ENCODE assay signal across 1 cellular context in the genomic region with DNA sequence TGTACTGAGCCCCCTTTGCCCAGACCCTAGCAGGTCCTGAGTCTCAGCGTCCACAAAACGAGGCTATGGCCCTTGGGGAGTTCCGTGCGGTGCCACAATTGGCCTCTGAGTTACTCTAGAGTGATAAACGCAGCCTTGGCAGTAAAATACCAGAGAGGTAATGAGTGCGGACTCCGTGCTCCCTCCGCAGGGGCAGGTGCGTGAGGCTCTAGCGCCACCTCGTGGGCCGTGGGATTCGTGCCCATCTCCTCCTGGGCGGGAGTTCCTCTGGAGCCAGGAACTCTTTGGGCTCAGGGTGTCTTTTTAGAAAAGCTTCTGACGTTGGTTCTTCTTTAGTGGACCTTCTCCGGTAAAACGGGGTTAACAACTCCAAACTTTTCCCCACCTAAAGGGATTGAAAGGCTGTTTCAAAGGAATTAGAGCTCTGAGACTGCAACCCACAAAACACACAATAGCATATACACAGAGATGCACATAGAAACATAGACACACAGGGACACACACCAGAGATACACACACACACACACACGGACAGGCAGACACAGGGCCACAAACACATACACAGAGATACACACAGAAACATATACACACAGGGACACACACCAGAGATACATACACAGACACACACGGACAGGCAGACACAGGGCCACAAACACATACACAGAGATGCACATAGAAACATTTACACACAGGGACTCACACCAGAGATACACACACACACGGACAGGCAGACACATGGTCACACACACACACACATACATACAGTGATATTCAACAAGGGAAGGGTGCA.
TF ChIP-seq lines count a peak whose summit lies in the region.

No MANE protein-coding gene starts in this region.

TF ChIP-seq in GM23338, 12 proteins besides CTCF, POLR2A, EP300 and RAD21 (continued from another document):
- TF ChIP-seq, protein P1, sequence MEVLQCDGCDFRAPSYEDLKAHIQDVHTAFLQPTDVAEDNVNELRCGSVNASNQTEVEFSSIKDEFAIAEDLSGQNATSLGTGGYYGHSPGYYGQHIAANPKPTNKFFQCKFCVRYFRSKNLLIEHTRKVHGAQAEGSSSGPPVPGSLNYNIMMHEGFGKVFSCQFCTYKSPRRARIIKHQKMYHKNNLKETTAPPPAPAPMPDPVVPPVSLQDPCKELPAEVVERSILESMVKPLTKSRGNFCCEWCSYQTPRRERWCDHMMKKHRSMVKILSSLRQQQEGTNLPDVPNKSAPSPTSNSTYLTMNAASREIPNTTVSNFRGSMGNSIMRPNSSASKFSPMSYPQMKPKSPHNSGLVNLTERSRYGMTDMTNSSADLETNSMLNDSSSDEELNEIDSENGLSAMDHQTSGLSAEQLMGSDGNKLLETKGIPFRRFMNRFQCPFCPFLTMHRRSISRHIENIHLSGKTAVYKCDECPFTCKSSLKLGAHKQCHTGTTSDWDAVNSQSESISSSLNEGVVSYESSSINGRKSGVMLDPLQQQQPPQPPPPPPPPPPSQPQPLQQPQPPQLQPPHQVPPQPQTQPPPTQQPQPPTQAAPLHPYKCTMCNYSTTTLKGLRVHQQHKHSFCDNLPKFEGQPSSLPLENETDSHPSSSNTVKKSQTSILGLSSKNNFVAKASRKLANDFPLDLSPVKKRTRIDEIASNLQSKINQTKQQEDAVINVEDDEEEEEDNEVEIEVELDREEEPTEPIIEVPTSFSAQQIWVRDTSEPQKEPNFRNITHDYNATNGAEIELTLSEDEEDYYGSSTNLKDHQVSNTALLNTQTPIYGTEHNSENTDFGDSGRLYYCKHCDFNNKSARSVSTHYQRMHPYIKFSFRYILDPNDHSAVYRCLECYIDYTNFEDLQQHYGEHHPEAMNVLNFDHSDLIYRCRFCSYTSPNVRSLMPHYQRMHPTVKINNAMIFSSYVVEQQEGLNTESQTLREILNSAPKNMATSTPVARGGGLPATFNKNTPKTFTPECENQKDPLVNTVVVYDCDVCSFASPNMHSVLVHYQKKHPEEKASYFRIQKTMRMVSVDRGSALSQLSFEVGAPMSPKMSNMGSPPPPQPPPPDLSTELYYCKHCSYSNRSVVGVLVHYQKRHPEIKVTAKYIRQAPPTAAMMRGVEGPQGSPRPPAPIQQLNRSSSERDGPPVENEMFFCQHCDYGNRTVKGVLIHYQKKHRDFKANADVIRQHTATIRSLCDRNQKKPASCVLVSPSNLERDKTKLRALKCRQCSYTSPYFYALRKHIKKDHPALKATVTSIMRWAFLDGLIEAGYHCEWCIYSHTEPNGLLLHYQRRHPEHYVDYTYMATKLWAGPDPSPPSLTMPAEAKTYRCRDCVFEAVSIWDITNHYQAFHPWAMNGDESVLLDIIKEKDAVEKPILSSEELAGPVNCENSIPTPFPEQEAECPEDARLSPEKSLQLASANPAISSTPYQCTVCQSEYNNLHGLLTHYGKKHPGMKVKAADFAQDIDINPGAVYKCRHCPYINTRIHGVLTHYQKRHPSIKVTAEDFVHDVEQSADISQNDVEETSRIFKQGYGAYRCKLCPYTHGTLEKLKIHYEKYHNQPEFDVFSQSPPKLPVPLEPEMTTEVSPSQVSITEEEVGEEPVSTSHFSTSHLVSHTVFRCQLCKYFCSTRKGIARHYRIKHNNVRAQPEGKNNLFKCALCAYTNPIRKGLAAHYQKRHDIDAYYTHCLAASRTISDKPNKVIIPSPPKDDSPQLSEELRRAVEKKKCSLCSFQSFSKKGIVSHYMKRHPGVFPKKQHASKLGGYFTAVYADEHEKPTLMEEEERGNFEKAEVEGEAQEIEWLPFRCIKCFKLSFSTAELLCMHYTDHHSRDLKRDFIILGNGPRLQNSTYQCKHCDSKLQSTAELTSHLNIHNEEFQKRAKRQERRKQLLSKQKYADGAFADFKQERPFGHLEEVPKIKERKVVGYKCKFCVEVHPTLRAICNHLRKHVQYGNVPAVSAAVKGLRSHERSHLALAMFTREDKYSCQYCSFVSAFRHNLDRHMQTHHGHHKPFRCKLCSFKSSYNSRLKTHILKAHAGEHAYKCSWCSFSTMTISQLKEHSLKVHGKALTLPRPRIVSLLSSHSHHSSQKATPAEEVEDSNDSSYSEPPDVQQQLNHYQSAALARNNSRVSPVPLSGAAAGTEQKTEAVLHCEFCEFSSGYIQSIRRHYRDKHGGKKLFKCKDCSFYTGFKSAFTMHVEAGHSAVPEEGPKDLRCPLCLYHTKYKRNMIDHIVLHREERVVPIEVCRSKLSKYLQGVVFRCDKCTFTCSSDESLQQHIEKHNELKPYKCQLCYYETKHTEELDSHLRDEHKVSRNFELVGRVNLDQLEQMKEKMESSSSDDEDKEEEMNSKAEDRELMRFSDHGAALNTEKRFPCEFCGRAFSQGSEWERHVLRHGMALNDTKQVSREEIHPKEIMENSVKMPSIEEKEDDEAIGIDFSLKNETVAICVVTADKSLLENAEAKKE (CRISPR knock-in tag; IDR thresholded peaks at IDR 0.05), result no peak
- TF ChIP-seq NANOG (IDR thresholded peaks at IDR 0.05; ENCODE audit: borderline replicate concordance) (no peak), ZNF331 (CRISPR knock-in tag; IDR thresholded peaks at IDR 0.05; ENCODE audit: low read depth) (no peak), JUNB (IDR thresholded peaks at IDR 0.05; ENCODE audit: unreplicated experiment) (no peak), EZH2phosphoT487 (IDR thresholded peaks at IDR 0.05; ENCODE audit: unreplicated experiment) (no peak), ZNF114 (CRISPR knock-in tag; IDR thresholded peaks at IDR 0.05) (no peak), EZH2 (IDR thresholded peaks at IDR 0.05; ENCODE audit: low read depth, unreplicated experiment) (no peak)
- TF ChIP-seq, protein P2, sequence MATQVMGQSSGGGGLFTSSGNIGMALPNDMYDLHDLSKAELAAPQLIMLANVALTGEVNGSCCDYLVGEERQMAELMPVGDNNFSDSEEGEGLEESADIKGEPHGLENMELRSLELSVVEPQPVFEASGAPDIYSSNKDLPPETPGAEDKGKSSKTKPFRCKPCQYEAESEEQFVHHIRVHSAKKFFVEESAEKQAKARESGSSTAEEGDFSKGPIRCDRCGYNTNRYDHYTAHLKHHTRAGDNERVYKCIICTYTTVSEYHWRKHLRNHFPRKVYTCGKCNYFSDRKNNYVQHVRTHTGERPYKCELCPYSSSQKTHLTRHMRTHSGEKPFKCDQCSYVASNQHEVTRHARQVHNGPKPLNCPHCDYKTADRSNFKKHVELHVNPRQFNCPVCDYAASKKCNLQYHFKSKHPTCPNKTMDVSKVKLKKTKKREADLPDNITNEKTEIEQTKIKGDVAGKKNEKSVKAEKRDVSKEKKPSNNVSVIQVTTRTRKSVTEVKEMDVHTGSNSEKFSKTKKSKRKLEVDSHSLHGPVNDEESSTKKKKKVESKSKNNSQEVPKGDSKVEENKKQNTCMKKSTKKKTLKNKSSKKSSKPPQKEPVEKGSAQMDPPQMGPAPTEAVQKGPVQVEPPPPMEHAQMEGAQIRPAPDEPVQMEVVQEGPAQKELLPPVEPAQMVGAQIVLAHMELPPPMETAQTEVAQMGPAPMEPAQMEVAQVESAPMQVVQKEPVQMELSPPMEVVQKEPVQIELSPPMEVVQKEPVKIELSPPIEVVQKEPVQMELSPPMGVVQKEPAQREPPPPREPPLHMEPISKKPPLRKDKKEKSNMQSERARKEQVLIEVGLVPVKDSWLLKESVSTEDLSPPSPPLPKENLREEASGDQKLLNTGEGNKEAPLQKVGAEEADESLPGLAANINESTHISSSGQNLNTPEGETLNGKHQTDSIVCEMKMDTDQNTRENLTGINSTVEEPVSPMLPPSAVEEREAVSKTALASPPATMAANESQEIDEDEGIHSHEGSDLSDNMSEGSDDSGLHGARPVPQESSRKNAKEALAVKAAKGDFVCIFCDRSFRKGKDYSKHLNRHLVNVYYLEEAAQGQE (IDR thresholded peaks at IDR 0.05; ENCODE audit: unreplicated experiment), result no peak
